11 cellular contexts compared by ENCODE assay signal in the genomic region with DNA sequence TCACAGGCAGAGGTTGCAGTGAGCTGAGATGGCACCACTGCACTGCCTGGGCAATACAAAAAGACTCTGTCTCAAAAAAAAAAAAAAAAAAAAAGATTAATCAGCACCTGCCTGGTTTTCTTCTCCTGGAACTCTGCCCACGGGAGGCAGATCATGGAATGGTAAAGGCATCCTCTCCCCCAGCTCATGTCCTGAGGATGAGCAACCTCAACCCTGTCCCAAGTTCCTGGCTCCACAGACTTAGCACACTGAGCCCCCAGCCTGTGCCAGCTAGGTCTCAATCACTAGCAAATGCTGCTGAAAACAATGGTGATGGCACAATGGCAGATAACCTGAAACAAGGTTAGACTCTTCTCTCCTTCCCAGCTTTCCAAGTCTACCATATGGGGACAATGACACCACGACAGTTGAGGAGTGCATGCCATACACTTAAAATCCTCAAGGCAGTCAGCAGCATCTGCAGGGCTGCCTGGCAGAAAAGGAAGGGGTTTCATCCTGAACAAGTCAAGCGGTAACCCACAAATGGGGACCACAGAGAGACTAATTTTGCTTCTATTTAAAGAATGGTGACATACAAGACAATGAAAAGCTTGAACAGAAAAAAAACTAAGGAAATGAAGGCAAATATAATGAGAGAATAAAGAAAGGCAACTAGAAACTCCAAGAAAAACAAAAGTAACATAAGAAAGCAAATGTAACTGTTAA. TPM values are rescaled to one million over a fixed set of nuclear protein-coding genes. Genes with fewer than 3 reads are reported as not detected.
A peak's percentile ranks its signal among the peaks of the same experiment; 100 is the strongest.
DNase-seq lines count a peak whose midpoint lies in the region; ATAC-seq and TF ChIP-seq lines count a peak whose summit lies in the region.
"Had no signal": no experiment of that assay in that cellular context is flagged by ENCODE, and none has a peak within 500 bp of the region (broad histone marks: within the 10 kb centered on the region; RNA-seq: fewer than 3 reads in every experiment).

No MANE protein-coding gene starts in this region.

- H3K36me3 ChIP-seq in KOPT-K1 (ENCODE audit: insufficient read depth, low read length): peaks cover 16% of the 10 kb centered on the region; the same call in 1 of the 2 replicates
- H3K36me3 ChIP-seq: colonic mucosa, gastroesophageal sphincter had no signal

- TF ChIP-seq CTCF in activated B cell treated with CpG ODN at 0.5 μM for 24 hours (IDR thresholded peaks at IDR 0.05): no peak

- H3K27ac ChIP-seq in KOPT-K1 (ENCODE audit: low read depth, low read length, poor library complexity, severe bottlenecking): peak overlapping the region; percentile 23
- H3K27ac ChIP-seq: colonic mucosa, gastroesophageal sphincter had no signal

- no peaks in the 10 kb centered on the region for H3K27me3 Mint-ChIP-seq in activated B cell treated with CpG ODN at 0.5 μM for 24 hours

- H3K27ac Mint-ChIP-seq in activated B cell treated with CpG ODN at 0.5 μM for 24 hours: no peak overlapping the region

- CTCF ChIA-PET in activated B cell treated with CpG ODN at 0.5 μM for 24 hours (lab: Charles Lee): no interaction called here

- peaks cover 36% of the 10 kb centered on the region for H3K4me1 Mint-ChIP-seq in activated B cell treated with CpG ODN at 0.5 μM for 24 hours

- no peaks in the 10 kb centered on the region for H3K9me3 Mint-ChIP-seq in activated B cell treated with CpG ODN at 0.5 μM for 24 hours

- peaks cover 5% of the 10 kb centered on the region for H3K9me3 ChIP-seq in KOPT-K1 (ENCODE audit: insufficient read depth, low read length, poor library complexity, severe bottlenecking)
- H3K9me3 ChIP-seq: colonic mucosa, gastroesophageal sphincter had no signal

- peak; percentile 50 for DNase-seq in SIG-M5 treated with dmso at 0.1 percent for 504 hours (lab: John Stamatoyannopoulos, UW; ENCODE audit: unreplicated experiment)
- DNase-seq in SIG-M5 (lab: John Stamatoyannopoulos, UW): no peak
- DNase-seq in activated B cell treated with CpG ODN at 0.5 μM for 24 hours: no peak
- DNase-seq in posterior vena cava (ENCODE audit: low spot score): peak; percentile 26
- no peak for DNase-seq in HCEC 1CT
- DNase-seq in NCI-H526 (lab: John Stamatoyannopoulos, UW): no peak
- DNase-seq: activated gamma-delta T cell treated with Interleukin-2 at 50 U/mL for 16 hours, colonic mucosa had no signal

- no peak for ATAC-seq in activated B cell treated with CpG ODN at 0.5 μM for 24 hours (ENCODE audit: low read depth)
- ATAC-seq in HG03280 (IDR thresholded peaks at IDR 0.05; ENCODE audit: unreplicated experiment): no peak
- ATAC-seq: gastroesophageal sphincter had no signal

- POLR2A ChIA-PET in activated B cell treated with CpG ODN at 0.5 μM for 24 hours (lab: Charles Lee): interaction anchor here (0.6 to 0.7 kb wide), 2 partner anchors 985 to 1974 kb away, joined by 5 read pairs; no protein-coding TSS in a partner anchor

- intact Hi-C loops in activated B cell treated with CpG ODN at 0.5 μM for 24 hours (cut with micrococcal nuclease): no loop called here
- intact Hi-C loops in posterior vena cava (cut with DNase I): no loop called here

- peak overlapping the region; percentile 12 for H3K4me3 Mint-ChIP-seq in activated B cell treated with CpG ODN at 0.5 μM for 24 hours

- peaks cover under 1% of the 10 kb centered on the region for H3K36me3 Mint-ChIP-seq in activated B cell treated with CpG ODN at 0.5 μM for 24 hours (ENCODE audit: low read depth)

RNA-seq across cellular contexts. Expression of gene CLN6, which starts 4.8 kb away (rescaled TPM):
- total RNA-seq in activated B cell treated with CpG ODN at 0.5 μM for 24 hours (35.0 and 37.5 TPM in 2 replicates), posterior vena cava (10 to 100 TPM; 14.9 TPM)

RNA-seq across cellular contexts. Expression of gene CALML4, which starts 19.6 kb away (rescaled TPM):
- 4.4 and 5.0 TPM in 2 replicates for total RNA-seq in activated B cell treated with CpG ODN at 0.5 μM for 24 hours
- 1 to 10 TPM; 5.7 to 8.4 TPM for total RNA-seq in posterior vena cava

RNA-seq across cellular contexts. Expression of gene FEM1B, which starts 52.8 kb away (rescaled TPM):
- total RNA-seq in activated B cell treated with CpG ODN at 0.5 μM for 24 hours: 42.2 and 47.7 TPM in 2 replicates
- total RNA-seq in posterior vena cava: 100 to 1,000 TPM in 1 of 2 donors, 10 to 100 TPM in 1; 98.5 to 138 TPM

Comparison
In these comparisons a context has a peak if more than half of its experiments do, and no peak if none do; other contexts are left out.
1. DNase-seq: peak in SIG-M5 treated with dmso at 0.1 percent for 504 hours (single experiment) and posterior vena cava (single experiment); none in SIG-M5 (single experiment), activated B cell treated with CpG ODN at 0.5 μM for 24 hours (single experiment), HCEC 1CT (single experiment) and NCI-H526 (0 of 2).